Comparison of ENCODE assay signal across 33 cellular contexts in genomic region chr14:97564334-97564733, GRCh38.
"Had no signal": no experiment of that assay in that cellular context is flagged by ENCODE, and none has a peak within 500 bp of the region (broad histone marks: within the 10 kb centered on the region; RNA-seq: fewer than 3 reads in every experiment).

No MANE protein-coding gene starts in this region.

- H3K36me3 ChIP-seq: adrenal gland, ascending aorta, brain microvascular endothelial cell, breast epithelium, cardiac muscle cell had no signal

- H3K9me3 ChIP-seq: adrenal gland, ascending aorta, body of pancreas had no signal

- H3K27me3 ChIP-seq: adrenal gland, ascending aorta, body of pancreas, brain microvascular endothelial cell, cardiac muscle cell had no signal

- ATAC-seq: activated naive CD4-positive, alpha-beta T cell treated with anti-CD3 and anti-CD28 coated beads, Interleukin-2, amount 50 U/mL, for 72 hours; activated naive CD8-positive, alpha-beta T cell treated with anti-CD3 and anti-CD28 coated beads, Interleukin-2, amount 50 U/mL, for 24 hours; activated T-cell treated with anti-CD3 and anti-CD28 coated beads, Interleukin-2, amount 50 U/mL, for 4 hours; activated T-cell treated with anti-CD3 and anti-CD28 coated beads, Interleukin-2, amount 50 U/mL, for 72 hours; activated T-helper 17 cell treated with anti-CD3 and anti-CD28 coated beads, Interleukin-2, amount 50 U/mL, for 72 hours; body of pancreas had no signal

- H3K4me3 ChIP-seq: adrenal gland, ascending aorta, body of pancreas, breast epithelium, cardiac muscle cell had no signal

- H3K4me1 ChIP-seq: adrenal gland, ascending aorta, body of pancreas, breast epithelium had no signal

- H3K27ac ChIP-seq: adrenal gland, ascending aorta, body of pancreas, brain microvascular endothelial cell, breast epithelium, cardiac muscle cell had no signal

- FAIRE-seq: astrocyte, bronchial epithelial cell had no signal

- DNase-seq: activated effector memory CD4-positive, alpha-beta T cell treated with anti-CD3 and anti-CD28 coated beads, Interleukin-2, amount 50 U/mL, for 16 hours; activated effector memory CD4-positive, alpha-beta T cell treated with Interleukin-2 at 50 U/mL for 16 hours; activated gamma-delta T cell; activated gamma-delta T cell treated with Interleukin-2 at 50 U/mL for 16 hours; activated naive CD4-positive, alpha-beta T cell; activated naive CD4-positive, alpha-beta T cell treated with anti-CD3 and anti-CD28 coated beads for 36 hours; activated naive CD4-positive, alpha-beta T cell treated with anti-CD3 and anti-CD28 coated beads, Interleukin-2, amount 10 ng/mL, durations not matched to agents 7 days and 5 days; activated naive CD4-positive, alpha-beta T cell treated with anti-CD3 and anti-CD28 coated beads, Interleukin-2, amount 50 U/mL, for 16 hours; activated naive CD4-positive, alpha-beta T cell treated with Interleukin-2 at 50 U/mL for 16 hours; activated naive CD8-positive, alpha-beta T cell treated with anti-CD3 and anti-CD28 coated beads for 36 hours; activated naive CD8-positive, alpha-beta T cell treated with anti-CD3 and anti-CD28 coated beads, Interleukin-2, amount 10 ng/mL, durations not matched to agents 7 days and 5 days; activated naive CD8-positive, alpha-beta T cell treated with anti-CD3 and anti-CD28 coated beads, Interleukin-2, amount 50 U/mL, for 24 hours; activated T-cell treated with anti-CD3 and anti-CD28 coated beads, Interleukin-2, amount 50 U/mL, for 1 hour; activated T-cell treated with anti-CD3 and anti-CD28 coated beads, Interleukin-2, amount 50 U/mL, for 24 hours; activated T-cell treated with anti-CD3 and anti-CD28 coated beads, Interleukin-2, amount 50 U/mL, for 4 hours; activated T-cell treated with anti-CD3 and anti-CD28 coated beads, Interleukin-2, amount 50 U/mL, for 48 hours; activated T-cell treated with anti-CD3 and anti-CD28 coated beads, Interleukin-2, amount 50 U/mL, for 72 hours; adrenal gland; amniotic stem cell; amygdala; anterior cingulate cortex; aorta; body of pancreas; brain microvascular endothelial cell; central memory CD4-positive, alpha-beta T cell; cerebellar nuclear complex had no signal
